In genomic region chr3:36992806-36993325, GRCh38 we compare ENCODE assay signal across 8 cellular contexts. TPM values are rescaled to one million over a fixed set of nuclear protein-coding genes. Genes with fewer than 3 reads are reported as not detected.
DNase-seq lines count a peak whose midpoint lies in the region; ATAC-seq, FAIRE-seq and TF ChIP-seq lines count a peak whose summit lies in the region.

Gene EPM2AIP1 (minus strand): TSS chr3:36993131. CDS start chr3:36993077, 54 bp downstream.

- POLR2A ChIA-PET in AG04449 (lab: Yijun Ruan, JAX), result interaction anchor here (0.6 to 1.7 kb wide), 4 partner anchors 9 to 295 kb away, joined by 3 to 4 read pairs (median 4); no protein-coding TSS in a partner anchor

- peak within 1 kb of the TSS; percentile 94 for H2BK5ac ChIP-seq in trophoblast cell (ENCODE audit: low read depth, low read length, poor library complexity)

- peak within 1 kb of the TSS; percentile 85 for H3K4me2 ChIP-seq in trophoblast cell (ENCODE audit: low read length)

- TF ChIP-seq CTCF in AG04449 (IDR thresholded peaks at IDR 0.05; ENCODE audit: insufficient read depth, low read length, missing control alignments) (peak; percentile 42), WI38 (IDR thresholded peaks at IDR 0.05; ENCODE audit: low read depth, low read length) (no peak)

- peak within 1 kb of the TSS; percentile 89 for H4K12ac ChIP-seq in trophoblast cell (ENCODE audit: low read depth, low read length)

- peak within 1 kb of the TSS; percentile 97 for H2BK120ac ChIP-seq in trophoblast cell (ENCODE audit: insufficient read depth, low read length, poor library complexity)

- H3K79me2 ChIP-seq in trophoblast cell (ENCODE audit: control insufficient read depth, insufficient read depth, low read length, poor library complexity), result peaks cover 10% of the 10 kb centered on the region

- H3K4me3 ChIP-seq in AG04449 (ENCODE audit: low read depth, low read length) (peak within 1 kb of the TSS; percentile 86), WI38 (ENCODE audit: low read depth, low read length) (peak within 1 kb of the TSS; percentile 93), trophoblast cell (ENCODE audit: low read depth, low read length) (peak within 1 kb of the TSS; percentile 91)

- CTCF ChIA-PET in AG04449 (lab: Yijun Ruan, JAX), result interaction anchor here (1.0 to 2.8 kb wide), 7 partner anchors 13 to 264 kb away, joined by 3 to 10 read pairs (median 6); no protein-coding TSS in a partner anchor

- peaks cover 0 to 3% of the 10 kb centered on the region in 2 experiments for H3K4me1 ChIP-seq in trophoblast cell (ENCODE audit: control insufficient read depth in 1 of 2, insufficient read depth in 2 of 2, low read length in 2 of 2)

- peaks cover 9% of the 10 kb centered on the region for H3K79me1 ChIP-seq in trophoblast cell (ENCODE audit: low read length)

- peak within 1 kb of the TSS; percentile 92 for H3K9ac ChIP-seq in trophoblast cell (ENCODE audit: low read length)

- peak within 1 kb of the TSS; percentile 19 for H3K23ac ChIP-seq in trophoblast cell (ENCODE audit: low read length)

- H3K14ac ChIP-seq in trophoblast cell (ENCODE audit: low read length), result peak within 1 kb of the TSS; percentile 86

- DNase-seq in AG04449 (ENCODE audit: low read depth, low spot score), result no peak
- peak; percentile 85 to 92 for DNase-seq in frontal cortex (ENCODE audit: low spot score in 2 of 2)
- peak; percentile 80 to 88 for DNase-seq in trophoblast cell
- DNase-seq in T-helper 9 cell, result no peak
- no peak for DNase-seq in NCI-H1930 (lab: John Stamatoyannopoulos, UW)

- no peaks in the 10 kb centered on the region for H3K9me3 ChIP-seq in trophoblast cell (ENCODE audit: insufficient read depth, low read depth, low read length)

- H3K4ac ChIP-seq in trophoblast cell (ENCODE audit: low read depth, low read length), result peak within 1 kb of the TSS; percentile 63

- H3K18ac ChIP-seq in trophoblast cell (ENCODE audit: low read length), result peak within 1 kb of the TSS; percentile 83

- ATAC-seq in GM18909 (IDR thresholded peaks at IDR 0.05; ENCODE audit: poor library complexity, unreplicated experiment) (peak; percentile 89), HG03103 (IDR thresholded peaks at IDR 0.05; ENCODE audit: low read depth, unreplicated experiment) (peak; percentile 81)

- H3K27ac ChIP-seq in trophoblast cell (ENCODE audit: low read depth, low read length), result peak within 1 kb of the TSS; percentile 94

- H2AFZ ChIP-seq in trophoblast cell (ENCODE audit: insufficient read depth, low read length, poor library complexity), result peak within 1 kb of the TSS; percentile 94

- peak within 1 kb of the TSS; percentile 96 for H4K8ac ChIP-seq in trophoblast cell (ENCODE audit: low read depth, low read length)

- no peaks in the 10 kb centered on the region for H3K27me3 ChIP-seq in trophoblast cell (ENCODE audit: insufficient read depth, low read length)

- H2AK5ac ChIP-seq in trophoblast cell (ENCODE audit: low read length), result peak within 1 kb of the TSS; percentile 4

- no CpG with 5 or more reads among the region's 48 CpGs for WGBS in trophoblast cell (ENCODE audit: extremely low coverage, insufficient coverage, insufficient read length)

- H4K91ac ChIP-seq in trophoblast cell (ENCODE audit: low read depth, low read length), result peak within 1 kb of the TSS; percentile 88

- peak within 1 kb of the TSS; percentile 48 for H2BK12ac ChIP-seq in trophoblast cell (ENCODE audit: low read length)

- no peak for FAIRE-seq in frontal cortex (lab: Jason Lieb, UNC)

- H3K36me3 ChIP-seq in trophoblast cell (ENCODE audit: control insufficient read depth in 1 of 2, insufficient read depth in 2 of 2, low read length in 2 of 2), result peaks cover 4 to 6% of the 10 kb centered on the region in 2 experiments

RNA-seq across cellular contexts. Expression of gene EPM2AIP1, which starts in this region (rescaled TPM):
- total RNA-seq in frontal cortex, result 57.9 TPM
- 9.9 and 10.1 TPM in 2 replicates for polyA plus RNA-seq in trophoblast cell (2013)

Comparison
In these comparisons a context has a peak if more than half of its experiments do, and no peak if none do; other contexts are left out.
1. DNase-seq: peak in frontal cortex (2 of 2) and trophoblast cell (2 of 2); none in AG04449 (single experiment), T-helper 9 cell (single experiment) and NCI-H1930 (0 of 2).
2. Peak in every context shown above with its lines, with median percentiles within 50 percentile points of each other: H3K4me3 ChIP-seq.